ENCODE assay signal across 15 cellular contexts in genomic region chr16:85401917-85402766, GRCh38.
DNase-seq lines count a peak whose midpoint lies in the region; TF ChIP-seq lines count a peak whose summit lies in the region.
"Had no signal": no experiment of that assay in that cellular context is flagged by ENCODE, and none has a peak within 500 bp of the region (broad histone marks: within the 10 kb centered on the region; RNA-seq: fewer than 3 reads in every experiment).

No MANE protein-coding gene starts in this region.

- TF ChIP-seq POLR2A in ovary (IDR thresholded peaks at IDR 0.05): no peak

- H3K79me2 ChIP-seq in H9 (ENCODE audit: insufficient read depth, low read length): no peaks in the 10 kb centered on the region

- no peak overlapping the region for H3K23ac ChIP-seq in H9 (ENCODE audit: insufficient read length, low read depth, low read length)

- no peaks in the 10 kb centered on the region for H3K9me3 Mint-ChIP-seq in H9
- H3K9me3 Mint-ChIP-seq: immature natural killer cell; stimulated activated naive B cell treated with anti-CD40 and anti-IgM and Interleukin-4, amounts not matched to agents 10 μg/mL and 1 μg/mL and 100 μg/mL, for 72 hours had no signal

- TF ChIP-seq EP300 in ovary (IDR thresholded peaks at IDR 0.05): no peak

- peaks cover 5% of the 10 kb centered on the region; the same call in 1 of the 2 replicates for H3K27me3 Mint-ChIP-seq in H9 (ENCODE audit: low read depth)

- H2BK120ac ChIP-seq in H9 (ENCODE audit: low read depth, low read length, poor library complexity, severe bottlenecking): no peak overlapping the region

- 0 out of 22 replicates have a peak overlapping the region, but pooled peaks of 2 of the 11 experiments have one; percentile 6 to 28 for H3K27ac ChIP-seq in BLaER1 treated with 17β-estradiol and CSF1 and Interleukin-3, amounts not matched to agents 10 nM and 100 nM
- no peak overlapping the region for H3K27ac ChIP-seq in H9 (ENCODE audit: insufficient read length, low read depth, low read length)
- H3K27ac ChIP-seq in ovary: no peak overlapping the region
- H3K27ac ChIP-seq: gastroesophageal sphincter, vagina had no signal

- peak overlapping the region in 9 of 11 experiments; percentile 56 to 81 (median 64); a peak in 17 of 22 replicates for H3K4me2 ChIP-seq in BLaER1 treated with 17β-estradiol and CSF1 and Interleukin-3, amounts not matched to agents 10 nM and 100 nM
- no peak overlapping the region for H3K4me2 ChIP-seq in H9 (ENCODE audit: insufficient read depth, insufficient read length, low read length)

- H3K56ac ChIP-seq in H9 (ENCODE audit: insufficient read length, low read depth, low read length): no peak overlapping the region

- no peak overlapping the region for H3K18ac ChIP-seq in H9 (ENCODE audit: insufficient read length, low read depth, low read length)

- H3K9me3 ChIP-seq in BLaER1 treated with 17β-estradiol and CSF1 and Interleukin-3, amounts not matched to agents 10 nM and 100 nM (replicated peaks in 1 of 11): no peaks in the 10 kb centered on the region
- H3K9me3 ChIP-seq in H9 (ENCODE audit: control insufficient read depth, low read depth, low read length): no peaks in the 10 kb centered on the region
- H3K9me3 ChIP-seq in ovary: no peaks in the 10 kb centered on the region
- H3K9me3 ChIP-seq: gastroesophageal sphincter, mucosa of descending colon, vagina had no signal

- no peak overlapping the region for H3K9ac ChIP-seq in BLaER1 treated with 17β-estradiol and CSF1 and Interleukin-3, amounts not matched to agents 10 nM and 100 nM
- no peak overlapping the region for H3K9ac ChIP-seq in H9 (ENCODE audit: extremely low read depth, insufficient read length, low read length)

- intact Hi-C loops in cardiac septum (cut with DNase I): no loop called here
- intact Hi-C loops in ovary (cut with DNase I): no loop called here

- H4K20me1 ChIP-seq in BLaER1 treated with 17β-estradiol and CSF1 and Interleukin-3, amounts not matched to agents 10 nM and 100 nM: peaks cover 0 to 18% (median 0%) of the 10 kb centered on the region in 11 experiments; a peak in 6 of 22 replicates
- no peaks in the 10 kb centered on the region for H4K20me1 ChIP-seq in H9 (ENCODE audit: control insufficient read depth, insufficient read depth, insufficient read length)

- H3K27me3 ChIP-seq in BLaER1 treated with 17β-estradiol and CSF1 and Interleukin-3, amounts not matched to agents 10 nM and 100 nM: peaks cover 0 to 15% (median 0%) of the 10 kb centered on the region in 11 experiments; a peak in 7 of 22 replicates
- H3K27me3 ChIP-seq in H9 (ENCODE audit: insufficient read depth, low read length) (no peaks in the 10 kb centered on the region), ovary (no peaks in the 10 kb centered on the region)
- H3K27me3 ChIP-seq: gastroesophageal sphincter, vagina had no signal

- WGBS in H9 (ENCODE audit: extremely low coverage, insufficient read length, low lambda C conversion rate): no CpG with 5 or more reads among the region's 30 CpGs
- 88 to 91% (median 89%) methylated on average over 28 to 30 of the region's 30 CpGs for WGBS in ovary, 3 donors

- H3K23me2 ChIP-seq in H9 (ENCODE audit: insufficient read length, low read depth, low read length, poor library complexity, severe bottlenecking): no peaks in the 10 kb centered on the region

- H3T11ph ChIP-seq in H9 (ENCODE audit: low read length): no peak overlapping the region

- no peak overlapping the region for H4K91ac ChIP-seq in H9 (ENCODE audit: insufficient read length, low read depth, low read length)

- no peak overlapping the region for H2AFZ ChIP-seq in H9 (ENCODE audit: low read length)

- TF ChIP-seq CTCF in H9 (conservative IDR thresholded peaks at IDR 0.05) (no peak), ovary (IDR thresholded peaks at IDR 0.05) (no peak)

- no peak overlapping the region for H3K4ac ChIP-seq in H9 (ENCODE audit: low read depth, low read length)

- no peak overlapping the region for H4K8ac ChIP-seq in H9 (replicated peaks; ENCODE audit: insufficient read length, low read depth, low read length)

- H2BK5ac ChIP-seq in H9 (ENCODE audit: insufficient read length, low read length): no peak overlapping the region

- no peak overlapping the region for H2AK5ac ChIP-seq in H9 (ENCODE audit: insufficient read length, low read length)

- H3K36me3 ChIP-seq in BLaER1 treated with 17β-estradiol and CSF1 and Interleukin-3, amounts not matched to agents 10 nM and 100 nM: no peaks in the 10 kb centered on the region
- no peaks in the 10 kb centered on the region for H3K36me3 ChIP-seq in ovary
- H3K36me3 ChIP-seq: gastroesophageal sphincter, vagina had no signal

- H3K36me3 Mint-ChIP-seq in H9 (ENCODE audit: insufficient read depth in 1 of 3, low read depth in 3 of 3): no peaks in the 10 kb centered on the region
- H3K36me3 Mint-ChIP-seq: immature natural killer cell; stimulated activated naive B cell treated with anti-CD40 and anti-IgM and Interleukin-4, amounts not matched to agents 10 μg/mL and 1 μg/mL and 100 μg/mL, for 72 hours had no signal

- H3K4me1 ChIP-seq in BLaER1 treated with 17β-estradiol and CSF1 and Interleukin-3, amounts not matched to agents 10 nM and 100 nM: peaks cover 26 to 70% (median 66%) of the 10 kb centered on the region in 10 experiments
- H3K4me1 ChIP-seq in H9 (ENCODE audit: insufficient read depth, low read length) (peaks cover 3% of the 10 kb centered on the region; the same call in 1 of the 2 replicates), ovary (ENCODE audit: insufficient read depth) (peaks cover 2% of the 10 kb centered on the region)

- H3K27ac Mint-ChIP-seq in H9: peak overlapping the region in 2 of 3 experiments; percentile 41 to 92; a peak in 4 of 7 replicates
- H3K27ac Mint-ChIP-seq: immature natural killer cell; stimulated activated naive B cell treated with anti-CD40 and anti-IgM and Interleukin-4, amounts not matched to agents 10 μg/mL and 1 μg/mL and 100 μg/mL, for 72 hours had no signal

- H2BK20ac ChIP-seq in H9 (ENCODE audit: low read depth, low read length, poor library complexity, severe bottlenecking): no peak overlapping the region

- H3K14ac ChIP-seq in H9 (ENCODE audit: insufficient read depth, low read length): no peak overlapping the region; the same call in 1 of the 2 replicates

- no peak overlapping the region; the same call in 1 of the 2 replicates for H2BK15ac ChIP-seq in H9 (ENCODE audit: low read depth, low read length)

- H3K4me3 Mint-ChIP-seq in H9: no peak overlapping the region; a peak in 1 of 5 replicates
- H3K4me3 Mint-ChIP-seq: immature natural killer cell; stimulated activated naive B cell treated with anti-CD40 and anti-IgM and Interleukin-4, amounts not matched to agents 10 μg/mL and 1 μg/mL and 100 μg/mL, for 72 hours had no signal

- H4K5ac ChIP-seq in H9 (ENCODE audit: insufficient read length, low read depth, low read length): no peak overlapping the region

- H3K4me3 ChIP-seq in BLaER1 treated with 17β-estradiol and CSF1 and Interleukin-3, amounts not matched to agents 10 nM and 100 nM: no peak overlapping the region
- no peak overlapping the region for H3K4me3 ChIP-seq in ovary
- H3K4me3 ChIP-seq: gastroesophageal sphincter, mucosa of descending colon, vagina had no signal

- H2BK12ac ChIP-seq in H9 (ENCODE audit: insufficient read length, low read depth, low read length): no peak overlapping the region

- DNase-seq in H9 (no peak), cardiac septum (ENCODE audit: low spot score) (peak; percentile 73), ovary (peak in 4 of 5 donors; percentile 17 to 31 (median 19)), NCI-H1105 treated with DMSO at 0.1 percent for 48 hours (lab: John Stamatoyannopoulos, UW) (no peak), GM19240 (ENCODE audit: insufficient read length, low spot score) (no peak), CD1c-positive myeloid dendritic cell (ENCODE audit: extremely low spot score) (no peak)
- DNase-seq: activated CD4-positive, alpha-beta T cell treated with anti-CD3 and anti-CD28 coated beads for 1 hour; immature natural killer cell; NCI-H1436; stimulated activated CD4-positive, alpha-beta T cell treated with anti-CD3 and anti-CD28 coated beads, Interleukin-4, amount 100 ng/mL, for 1 hour; stimulated activated naive B cell treated with anti-CD40 and anti-IgM and Interleukin-4, amounts not matched to agents 10 μg/mL and 1 μg/mL and 100 μg/mL, for 72 hours had no signal

- H3K4me1 Mint-ChIP-seq in H9: peaks cover 21 to 22% of the 10 kb centered on the region in 2 experiments
- H3K4me1 Mint-ChIP-seq: immature natural killer cell had no signal

- H3K79me1 ChIP-seq in H9 (ENCODE audit: insufficient read depth, low read depth, low read length, poor library complexity, severe bottlenecking): no peaks in the 10 kb centered on the region

Comparison
In these comparisons a context has a peak if more than half of its experiments do, and no peak if none do; other contexts are left out.
1. DNase-seq: peak in cardiac septum (single experiment) and ovary (4 of 5); none in H9 (single experiment), NCI-H1105 treated with DMSO at 0.1 percent for 48 hours (single experiment), GM19240 (single experiment) and CD1c-positive myeloid dendritic cell (single experiment).